In genomic region chr19:1104452-1105216, GRCh38 we compare ENCODE assay signal across 8 cellular contexts. TPM values are rescaled to one million over a fixed set of nuclear protein-coding genes. Genes with fewer than 3 reads are reported as not detected.
DNase-seq lines count a peak whose midpoint lies in the region; ATAC-seq and TF ChIP-seq lines count a peak whose summit lies in the region.

No MANE protein-coding gene starts in this region.

- WGBS in right lobe of liver (ENCODE audit: insufficient coverage, low coverage, low lambda C conversion rate, missing lambda C conversion rate), result 0% methylated on average over 1 of the region's 92 CpGs

- H3K9me3 ChIP-seq in duodenal mucosa (ENCODE audit: control insufficient read depth in 1 of 2, low read length in 2 of 2) (no peaks in the 10 kb centered on the region), right lobe of liver (no peaks in the 10 kb centered on the region)

- ATAC-seq in HG02798 (IDR thresholded peaks at IDR 0.05; ENCODE audit: poor library complexity, unreplicated experiment) (peak; percentile 29), right lobe of liver (peak; percentile 18 to 56 (median 41))

- peak overlapping the region; percentile 73 to 81 for H3K9ac ChIP-seq in duodenal mucosa (ENCODE audit: low read depth in 1 of 2, low read length in 2 of 2)

- DNase-seq in DMS 273 (lab: John Stamatoyannopoulos, UW; ENCODE audit: unreplicated experiment), result peak; percentile 87
- no peak for DNase-seq in DMS 273 treated with DMSO at 0.1 percent for 48 hours (lab: John Stamatoyannopoulos, UW)
- peak; percentile 64 for DNase-seq in NCI-H2171 (lab: John Stamatoyannopoulos, UW)
- peak; percentile 59 to 61 for DNase-seq in activated CD4-positive, alpha-beta T cell treated with anti-CD3 and anti-CD28 coated beads, Interleukin-2, amount 50 U/mL, for 4 hours
- DNase-seq in right lobe of liver, result peak; percentile 87 to 88 (median 88)
- DNase-seq in stimulated activated CD4-positive, alpha-beta T cell treated with anti-CD3 and anti-CD28 coated beads, Interleukin-4, amount 100 ng/mL, for 24 hours, result peak; percentile 74

- peak in 1 of 4 donors; percentile 11 for TF ChIP-seq CTCF in right lobe of liver (IDR thresholded peaks at IDR 0.05)

- peak; percentile 14 for TF ChIP-seq POLR2A in right lobe of liver (IDR thresholded peaks at IDR 0.05)

- peak overlapping the region; percentile 74 to 75 for H3K4me3 ChIP-seq in duodenal mucosa (ENCODE audit: low read depth in 1 of 2, low read length in 2 of 2)
- H3K4me3 ChIP-seq in right lobe of liver, result peak overlapping the region; percentile 68 to 79 (median 78)

- H3K36me3 ChIP-seq in duodenal mucosa (ENCODE audit: control insufficient read depth in 1 of 2, insufficient read depth in 2 of 2, low read length in 2 of 2) (peaks cover 0 to 22% of the 10 kb centered on the region in 2 donors), right lobe of liver (peaks cover 0 to 30% (median 12%) of the 10 kb centered on the region in 4 donors)

- intact Hi-C loops in right lobe of liver (cut with DNase I), result no loop called here

- H3K27ac ChIP-seq in duodenal mucosa (ENCODE audit: low read depth, low read length) (peak overlapping the region; percentile 99), right lobe of liver (peak overlapping the region; percentile 83 to 94 (median 92))

- H3K27me3 ChIP-seq in duodenal mucosa (ENCODE audit: control insufficient read depth in 1 of 2, insufficient read depth in 2 of 2, low read length in 2 of 2) (no peaks in the 10 kb centered on the region), right lobe of liver (no peaks in the 10 kb centered on the region)

- H3K4me1 ChIP-seq in duodenal mucosa (ENCODE audit: control insufficient read depth in 1 of 2, insufficient read depth in 2 of 2, low read length in 2 of 2) (peaks cover 35% of the 10 kb centered on the region in 2 donors), right lobe of liver (peaks cover 2 to 34% (median 14%) of the 10 kb centered on the region in 4 donors)

RNA-seq across cellular contexts. Expression of gene GPX4, which starts 0.8 kb away (rescaled TPM):
- 100 to 1,000 TPM; 204 to 389 (median 212) TPM for total RNA-seq in right lobe of liver

RNA-seq across cellular contexts. Expression of gene POLR2E, which starts 9.5 kb away (rescaled TPM):
- 100 to 1,000 TPM; 112 to 256 (median 131) TPM for total RNA-seq in right lobe of liver

RNA-seq across cellular contexts. Expression of gene ARHGAP45, which starts 37.7 kb away (rescaled TPM):
- total RNA-seq in right lobe of liver, result 1 to 10 TPM; 4.2 to 10.0 (median 7.3) TPM
